ENCODE assay signal across 27 cellular contexts in the genomic region with DNA sequence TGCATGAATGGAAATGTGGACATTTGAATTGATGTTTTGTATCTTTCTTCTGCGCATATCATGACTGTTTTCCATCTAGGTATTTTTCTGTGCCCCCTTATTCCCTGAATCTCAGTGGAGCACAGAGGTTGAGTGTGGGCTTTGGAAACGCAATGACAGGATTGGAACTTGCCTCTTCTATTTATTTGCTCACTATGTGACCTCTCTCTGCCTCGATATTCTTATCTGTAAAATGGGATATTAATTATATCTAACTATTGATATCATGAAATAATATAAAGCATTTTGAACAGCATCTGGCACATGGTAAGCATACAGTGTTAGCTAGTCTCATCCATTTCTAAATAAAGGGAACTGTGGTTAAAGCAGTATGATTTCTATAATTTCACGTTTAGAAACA.
"Had no signal": no experiment of that assay in that cellular context is flagged by ENCODE, and none has a peak within 500 bp of the region (broad histone marks: within the 10 kb centered on the region; RNA-seq: fewer than 3 reads in every experiment).

No MANE protein-coding gene starts in this region.

- H3K27me3 Mint-ChIP-seq: activated CD4-positive, alpha-beta memory T cell treated with anti-CD3 and anti-CD28 coated beads for 36 hours; activated CD4-positive, alpha-beta T cell treated with anti-CD3 and anti-CD28 coated beads for 36 hours; activated CD4-positive, alpha-beta T cell treated with anti-CD3 and anti-CD28 coated beads, Interleukin-2, amount 10 ng/mL, durations not matched to agents 24 days and 14 days; activated CD8-positive, alpha-beta memory T cell treated with anti-CD3 and anti-CD28 coated beads, Interleukin-2, amount 10 ng/mL, durations not matched to agents 7 days and 5 days; activated naive CD4-positive, alpha-beta T cell treated with anti-CD3 and anti-CD28 coated beads, Interleukin-2, amount 10 ng/mL, durations not matched to agents 7 days and 5 days; activated naive CD8-positive, alpha-beta T cell treated with anti-CD3 and anti-CD28 coated beads, Interleukin-2, amount 10 ng/mL, durations not matched to agents 7 days and 5 days; effector memory CD8-positive, alpha-beta T cell had no signal

- FAIRE-seq: colon had no signal

- DNase-seq: activated CD4-positive, alpha-beta T cell treated with anti-CD3 and anti-CD28 coated beads for 36 hours; activated CD4-positive, alpha-beta T cell treated with anti-CD3 and anti-CD28 coated beads, Interleukin-2, amount 10 ng/mL, durations not matched to agents 24 days and 14 days; activated CD4-positive, CD25-positive, alpha-beta regulatory T cell; activated CD4-positive, CD25-positive, alpha-beta regulatory T cell treated with anti-CD3 and anti-CD28 coated beads, Interleukin-2, amount 50 U/mL, for 72 hours; activated CD8-positive, alpha-beta memory T cell treated with anti-CD3 and anti-CD28 coated beads, Interleukin-2, amount 10 ng/mL, durations not matched to agents 7 days and 5 days; activated CD8-positive, alpha-beta memory T cell treated with anti-CD3 and anti-CD28 coated beads, Interleukin-2, amount 50 U/mL, for 4 hours; activated CD8-positive, alpha-beta T cell treated with anti-CD3 and anti-CD28 coated beads, Interleukin-2, amount 10 ng/mL, durations not matched to agents 7 days and 5 days; activated gamma-delta T cell; activated naive CD4-positive, alpha-beta T cell; activated naive CD4-positive, alpha-beta T cell treated with anti-CD3 and anti-CD28 coated beads, Interleukin-2, amount 10 ng/mL, durations not matched to agents 7 days and 5 days; activated naive CD8-positive, alpha-beta T cell treated with anti-CD3 and anti-CD28 coated beads, Interleukin-2, amount 10 ng/mL, durations not matched to agents 7 days and 5 days; activated T-cell treated with anti-CD3 and anti-CD28 coated beads, Interleukin-2, amount 50 U/mL, for 1 hour; activated T-cell treated with anti-CD3 and anti-CD28 coated beads, Interleukin-2, amount 50 U/mL, for 48 hours; caudate nucleus; cortex of kidney; effector CD4-positive, alpha-beta T cell; effector memory CD8-positive, alpha-beta T cell; foreskin melanocyte had no signal

- ATAC-seq: activated CD8-positive, alpha-beta T cell treated with anti-CD3 and anti-CD28 coated beads, Interleukin-2, amount 10 ng/mL, durations not matched to agents 7 days and 5 days; effector memory CD8-positive, alpha-beta T cell; gastroesophageal sphincter had no signal

- H3K4me3 Mint-ChIP-seq: activated CD4-positive, alpha-beta memory T cell treated with anti-CD3 and anti-CD28 coated beads for 36 hours; activated CD4-positive, alpha-beta T cell treated with anti-CD3 and anti-CD28 coated beads for 36 hours; activated CD4-positive, alpha-beta T cell treated with anti-CD3 and anti-CD28 coated beads, Interleukin-2, amount 10 ng/mL, durations not matched to agents 24 days and 14 days; activated CD8-positive, alpha-beta memory T cell treated with anti-CD3 and anti-CD28 coated beads, Interleukin-2, amount 10 ng/mL, durations not matched to agents 7 days and 5 days; activated CD8-positive, alpha-beta T cell treated with anti-CD3 and anti-CD28 coated beads, Interleukin-2, amount 10 ng/mL, durations not matched to agents 7 days and 5 days; activated naive CD4-positive, alpha-beta T cell treated with anti-CD3 and anti-CD28 coated beads, Interleukin-2, amount 10 ng/mL, durations not matched to agents 7 days and 5 days; activated naive CD8-positive, alpha-beta T cell treated with anti-CD3 and anti-CD28 coated beads, Interleukin-2, amount 10 ng/mL, durations not matched to agents 7 days and 5 days; activated T-helper 1 cell treated with anti-CD3 and anti-CD28 coated beads, Interleukin-12 subunit alpha, Interleukin-12 subunit beta, Interleukin-2, Interleukin-4 antibody, amounts not matched to agents 30 ng/mL and 10 ng/mL and 1 ng/mL, durations not matched to agents 14 hours and 24 hours and 36 hours; brain; effector memory CD8-positive, alpha-beta T cell had no signal

- H3K4me1 ChIP-seq: ascending aorta, breast epithelium, esophagus muscularis mucosa, gastroesophageal sphincter had no signal

- H3K9me3 Mint-ChIP-seq: activated CD4-positive, alpha-beta memory T cell treated with anti-CD3 and anti-CD28 coated beads for 36 hours; activated CD4-positive, alpha-beta T cell treated with anti-CD3 and anti-CD28 coated beads, Interleukin-2, amount 10 ng/mL, durations not matched to agents 24 days and 14 days; activated naive CD4-positive, alpha-beta T cell treated with anti-CD3 and anti-CD28 coated beads, Interleukin-2, amount 10 ng/mL, durations not matched to agents 7 days and 5 days; activated naive CD4-positive, alpha-beta T cell treated with anti-CD3 and anti-CD28 coated beads, Interleukin-2, amount 50 U/mL, for 72 hours; activated naive CD8-positive, alpha-beta T cell treated with anti-CD3 and anti-CD28 coated beads, Interleukin-2, amount 10 ng/mL, durations not matched to agents 7 days and 5 days; activated T-helper 1 cell treated with anti-CD3 and anti-CD28 coated beads, Interleukin-12 subunit alpha, Interleukin-12 subunit beta, Interleukin-2, Interleukin-4 antibody, amounts not matched to agents 30 ng/mL and 10 ng/mL and 1 ng/mL, durations not matched to agents 14 hours and 24 hours and 36 hours; brain; effector memory CD8-positive, alpha-beta T cell had no signal

- H3K27ac Mint-ChIP-seq: activated CD4-positive, alpha-beta T cell treated with anti-CD3 and anti-CD28 coated beads for 36 hours; activated CD4-positive, alpha-beta T cell treated with anti-CD3 and anti-CD28 coated beads, Interleukin-2, amount 10 ng/mL, durations not matched to agents 24 days and 14 days; activated CD8-positive, alpha-beta T cell treated with anti-CD3 and anti-CD28 coated beads, Interleukin-2, amount 10 ng/mL, durations not matched to agents 7 days and 5 days; activated naive CD4-positive, alpha-beta T cell treated with anti-CD3 and anti-CD28 coated beads, Interleukin-2, amount 10 ng/mL, durations not matched to agents 7 days and 5 days; activated naive CD4-positive, alpha-beta T cell treated with anti-CD3 and anti-CD28 coated beads, Interleukin-2, amount 50 U/mL, for 72 hours; activated naive CD8-positive, alpha-beta T cell treated with anti-CD3 and anti-CD28 coated beads, Interleukin-2, amount 10 ng/mL, durations not matched to agents 7 days and 5 days; activated T-helper 1 cell treated with anti-CD3 and anti-CD28 coated beads, Interleukin-12 subunit alpha, Interleukin-12 subunit beta, Interleukin-2, Interleukin-4 antibody, amounts not matched to agents 30 ng/mL and 10 ng/mL and 1 ng/mL, durations not matched to agents 14 hours and 24 hours and 36 hours; brain; effector memory CD8-positive, alpha-beta T cell had no signal

- H3K27me3 ChIP-seq: ascending aorta, breast epithelium, esophagus muscularis mucosa, gastroesophageal sphincter had no signal

- H3K9me3 ChIP-seq: ascending aorta, breast epithelium, esophagus muscularis mucosa, gastroesophageal sphincter had no signal

- H3K36me3 Mint-ChIP-seq: activated naive CD4-positive, alpha-beta T cell treated with anti-CD3 and anti-CD28 coated beads, Interleukin-2, amount 50 U/mL, for 72 hours had no signal

- H3K36me3 ChIP-seq: breast epithelium had no signal

- H3K4me1 Mint-ChIP-seq: activated naive CD8-positive, alpha-beta T cell treated with anti-CD3 and anti-CD28 coated beads, Interleukin-2, amount 10 ng/mL, durations not matched to agents 7 days and 5 days; brain had no signal

- H3K27ac ChIP-seq: ascending aorta, breast epithelium, esophagus muscularis mucosa, gastroesophageal sphincter had no signal

- H3K4me3 ChIP-seq: ascending aorta, breast epithelium, esophagus muscularis mucosa, gastroesophageal sphincter had no signal
